Comparison of ENCODE assay signal across 10 cellular contexts in genomic region chr7:94696981-94697670, GRCh38. TPM values are rescaled to one million over a fixed set of nuclear protein-coding genes. Genes with fewer than 3 reads are reported as not detected.
A peak's percentile ranks its signal among the peaks of the same experiment; 100 is the strongest.
DNase-seq lines count a peak whose midpoint lies in the region; ATAC-seq and TF ChIP-seq lines count a peak whose summit lies in the region.
"Had no signal": no experiment of that assay in that cellular context is flagged by ENCODE, and none has a peak within 500 bp of the region (broad histone marks: within the 10 kb centered on the region; RNA-seq: fewer than 3 reads in every experiment).

No MANE protein-coding gene starts in this region.

- no peaks in the 10 kb centered on the region for H3K36me3 Mint-ChIP-seq in stimulated activated naive B cell treated with anti-CD40 and anti-IgM and Interleukin-4, amounts not matched to agents 10 μg/mL and 1 μg/mL and 100 μg/mL, for 72 hours

- peak overlapping the region; percentile 31 to 36 for H3K27ac ChIP-seq in uterus

- H3K27me3 ChIP-seq in kidney epithelial cell (ENCODE audit: control insufficient read depth, insufficient read depth, low read length) (no peaks in the 10 kb centered on the region), uterus (no peaks in the 10 kb centered on the region), H7 (ENCODE audit: control insufficient read depth, insufficient read depth, low read length) (no peaks in the 10 kb centered on the region)

- TF ChIP-seq POLR2A in uterus (IDR thresholded peaks at IDR 0.05): no peak

- H3K9me3 ChIP-seq in uterus: no peaks in the 10 kb centered on the region

- H3K27me3 Mint-ChIP-seq in stimulated activated naive B cell treated with anti-CD40 and anti-IgM and Interleukin-4, amounts not matched to agents 10 μg/mL and 1 μg/mL and 100 μg/mL, for 72 hours: peaks cover 0 to 12% of the 10 kb centered on the region in 2 donors

- in situ Hi-C loops in astrocyte of the cerebellum (cut with HindIII; ENCODE audit: low sequenced_read_pairs): no loop called here

- DNase-seq in NCI-H2196 (lab: John Stamatoyannopoulos, UW; ENCODE audit: unreplicated experiment): peak; percentile 15
- DNase-seq in NCI-H2196 treated with DMSO at 0.1 percent for 48 hours (lab: John Stamatoyannopoulos, UW; ENCODE audit: unreplicated experiment): no peak
- peak; percentile 91 for DNase-seq in astrocyte of the cerebellum (ENCODE audit: low read depth)
- DNase-seq in kidney epithelial cell (ENCODE audit: low read depth): peak; percentile 79
- peak; percentile 69 to 77 for DNase-seq in uterus
- DNase-seq in H7: no peak
- no peak for DNase-seq in stimulated activated naive B cell treated with anti-CD40 and anti-IgM and Interleukin-4, amounts not matched to agents 10 μg/mL and 1 μg/mL and 100 μg/mL, for 72 hours
- DNase-seq: activated CD4-positive, CD25-positive, alpha-beta regulatory T cell had no signal

- no peaks in the 10 kb centered on the region for H3K9me3 Mint-ChIP-seq in stimulated activated naive B cell treated with anti-CD40 and anti-IgM and Interleukin-4, amounts not matched to agents 10 μg/mL and 1 μg/mL and 100 μg/mL, for 72 hours

- H3K4me1 ChIP-seq in uterus: peaks cover 0 to 4% of the 10 kb centered on the region in 2 donors

- no peaks in the 10 kb centered on the region for H3K4me1 Mint-ChIP-seq in stimulated activated naive B cell treated with anti-CD40 and anti-IgM and Interleukin-4, amounts not matched to agents 10 μg/mL and 1 μg/mL and 100 μg/mL, for 72 hours
- H3K4me1 Mint-ChIP-seq: B cell had no signal

- H3K4me3 Mint-ChIP-seq in stimulated activated naive B cell treated with anti-CD40 and anti-IgM and Interleukin-4, amounts not matched to agents 10 μg/mL and 1 μg/mL and 100 μg/mL, for 72 hours: no peak overlapping the region
- H3K4me3 Mint-ChIP-seq: B cell had no signal

- H3K4me3 ChIP-seq in astrocyte of the cerebellum (ENCODE audit: low read depth, low read length) (no peak overlapping the region), kidney epithelial cell (ENCODE audit: low read depth, low read length) (no peak overlapping the region), uterus (no peak overlapping the region), H7 (ENCODE audit: insufficient read depth, low read depth, low read length) (no peak overlapping the region)

- no peak for ATAC-seq in stimulated activated naive B cell treated with anti-CD40 and anti-IgM and Interleukin-4, amounts not matched to agents 10 μg/mL and 1 μg/mL and 100 μg/mL, for 72 hours (replicated peaks)
- no peak for ATAC-seq in HG02870 (IDR thresholded peaks at IDR 0.05; ENCODE audit: unreplicated experiment)

- intact Hi-C loops in uterus (cut with DNase I; ENCODE audit: low total_unique reads): no loop called here

- no peak for TF ChIP-seq CTCF in astrocyte of the cerebellum (IDR thresholded peaks at IDR 0.05; ENCODE audit: low read depth, low read length, missing control alignments)
- no peak for TF ChIP-seq CTCF in kidney epithelial cell (IDR thresholded peaks at IDR 0.05; ENCODE audit: insufficient read depth, low read length, poor library complexity, severe bottlenecking)
- TF ChIP-seq CTCF in uterus (IDR thresholded peaks at IDR 0.05): no peak

- H3K36me3 ChIP-seq in kidney epithelial cell (ENCODE audit: control insufficient read depth, insufficient read depth, low read length): no peaks in the 10 kb centered on the region
- H3K36me3 ChIP-seq in uterus: no peaks in the 10 kb centered on the region
- no peaks in the 10 kb centered on the region for H3K36me3 ChIP-seq in H7 (replicated peaks; ENCODE audit: control insufficient read depth, insufficient read depth, low read length)

- no peak overlapping the region for H3K27ac Mint-ChIP-seq in stimulated activated naive B cell treated with anti-CD40 and anti-IgM and Interleukin-4, amounts not matched to agents 10 μg/mL and 1 μg/mL and 100 μg/mL, for 72 hours
- H3K27ac Mint-ChIP-seq: B cell had no signal

RNA-seq across cellular contexts. Expression of gene SGCE, which starts 41.2 kb away (rescaled TPM):
- total RNA-seq in kidney epithelial cell (24.9 and 33.6 TPM in 2 replicates), uterus (100 to 1,000 TPM; 118 to 790 (median 182) TPM)
- 25.8 and 28.4 TPM in 2 replicates for total RNA-seq in H7 (2014; rRNA removed; shearing (Covaris generic))

Comparison
In these comparisons a context has a peak if more than half of its experiments do, and no peak if none do; other contexts are left out.
1. DNase-seq: peak in NCI-H2196 (single experiment), astrocyte of the cerebellum (single experiment), kidney epithelial cell (single experiment) and uterus (2 of 2); none in NCI-H2196 treated with DMSO at 0.1 percent for 48 hours (single experiment), H7 (single experiment) and stimulated activated naive B cell treated with anti-CD40 and anti-IgM and Interleukin-4, amounts not matched to agents 10 μg/mL and 1 μg/mL and 100 μg/mL, for 72 hours (single experiment).